Comparison of ENCODE assay signal across 42 cellular contexts in genomic region chr2:43855292-43855691, GRCh38. TPM values are rescaled to one million over a fixed set of nuclear protein-coding genes. Genes with fewer than 3 reads are reported as not detected.
"Had no signal": no experiment of that assay in that cellular context is flagged by ENCODE, and none has a peak within 500 bp of the region (broad histone marks: within the 10 kb centered on the region; RNA-seq: fewer than 3 reads in every experiment).

No MANE protein-coding gene starts in this region.

- H3K36me3 Mint-ChIP-seq: activated naive CD4-positive, alpha-beta T cell treated with anti-CD3 and anti-CD28 coated beads, Interleukin-2, amount 10 ng/mL, durations not matched to agents 7 days and 5 days; activated naive CD4-positive, alpha-beta T cell treated with anti-CD3 and anti-CD28 coated beads, Interleukin-2, amount 50 U/mL, for 24 hours; activated naive CD4-positive, alpha-beta T cell treated with anti-CD3 and anti-CD28 coated beads, Interleukin-2, amount 50 U/mL, for 72 hours; activated naive CD8-positive, alpha-beta T cell; activated naive CD8-positive, alpha-beta T cell treated with anti-CD3 and anti-CD28 coated beads for 36 hours; activated naive CD8-positive, alpha-beta T cell treated with anti-CD3 and anti-CD28 coated beads, Interleukin-2, amount 10 ng/mL, durations not matched to agents 7 days and 5 days; brain had no signal

- H3K4me3 ChIP-seq: adrenal gland, ascending aorta, body of pancreas, breast epithelium, cardiac muscle cell had no signal

- H3K4me3 Mint-ChIP-seq: activated naive CD4-positive, alpha-beta T cell treated with anti-CD3 and anti-CD28 coated beads for 36 hours; activated naive CD4-positive, alpha-beta T cell treated with anti-CD3 and anti-CD28 coated beads, Interleukin-2, amount 10 ng/mL, durations not matched to agents 7 days and 5 days; activated naive CD4-positive, alpha-beta T cell treated with anti-CD3 and anti-CD28 coated beads, Interleukin-2, amount 50 U/mL, for 24 hours; activated naive CD8-positive, alpha-beta T cell; activated naive CD8-positive, alpha-beta T cell treated with anti-CD3 and anti-CD28 coated beads for 36 hours; activated naive CD8-positive, alpha-beta T cell treated with anti-CD3 and anti-CD28 coated beads, Interleukin-2, amount 10 ng/mL, durations not matched to agents 7 days and 5 days; activated naive CD8-positive, alpha-beta T cell treated with anti-CD3 and anti-CD28 coated beads, Interleukin-2, amount 50 U/mL, for 24 hours; activated T-cell treated with anti-CD3 and anti-CD28 coated beads, Interleukin-2, amount 50 U/mL, for 24 hours; activated T-cell treated with anti-CD3 and anti-CD28 coated beads, Interleukin-2, amount 50 U/mL, for 4 hours; activated T-cell treated with anti-CD3 and anti-CD28 coated beads, Interleukin-2, amount 50 U/mL, for 72 hours; activated T-helper 1 cell treated with anti-CD3 and anti-CD28 coated beads, Interleukin-12 subunit alpha, Interleukin-12 subunit beta, Interleukin-2, Interleukin-4 antibody, amounts not matched to agents 30 ng/mL and 10 ng/mL and 1 ng/mL, durations not matched to agents 14 hours and 24 hours and 36 hours; activated T-helper 17 cell treated with anti-CD3 and anti-CD28 coated beads, Interleukin-2, amount 50 U/mL, for 72 hours; brain; central memory CD8-positive, alpha-beta T cell had no signal

- H3K27ac Mint-ChIP-seq: activated naive CD4-positive, alpha-beta T cell treated with anti-CD3 and anti-CD28 coated beads for 36 hours; activated naive CD4-positive, alpha-beta T cell treated with anti-CD3 and anti-CD28 coated beads, Interleukin-2, amount 10 ng/mL, durations not matched to agents 7 days and 5 days; activated naive CD4-positive, alpha-beta T cell treated with anti-CD3 and anti-CD28 coated beads, Interleukin-2, amount 50 U/mL, for 24 hours; activated naive CD4-positive, alpha-beta T cell treated with anti-CD3 and anti-CD28 coated beads, Interleukin-2, amount 50 U/mL, for 72 hours; activated naive CD8-positive, alpha-beta T cell; activated naive CD8-positive, alpha-beta T cell treated with anti-CD3 and anti-CD28 coated beads for 36 hours; activated naive CD8-positive, alpha-beta T cell treated with anti-CD3 and anti-CD28 coated beads, Interleukin-2, amount 10 ng/mL, durations not matched to agents 7 days and 5 days; activated naive CD8-positive, alpha-beta T cell treated with anti-CD3 and anti-CD28 coated beads, Interleukin-2, amount 50 U/mL, for 24 hours; activated T-cell treated with anti-CD3 and anti-CD28 coated beads, Interleukin-2, amount 50 U/mL, for 24 hours; activated T-cell treated with anti-CD3 and anti-CD28 coated beads, Interleukin-2, amount 50 U/mL, for 72 hours; activated T-helper 1 cell treated with anti-CD3 and anti-CD28 coated beads, Interleukin-12 subunit alpha, Interleukin-12 subunit beta, Interleukin-2, Interleukin-4 antibody, amounts not matched to agents 30 ng/mL and 10 ng/mL and 1 ng/mL, durations not matched to agents 14 hours and 24 hours and 36 hours; activated T-helper 17 cell treated with anti-CD3 and anti-CD28 coated beads, Interleukin-2, amount 50 U/mL, for 72 hours; activated T-helper 2 cell treated with anti-CD3 and anti-CD28 coated beads, Interferon-gamma antibody, Interleukin-2, Interleukin-4, amounts not matched to agents 10 μg/mL and 5 μg/mL and 100 μg/mL, durations not matched to agents 14 hours and 24 hours and 36 hours; brain had no signal

- H3K4me1 Mint-ChIP-seq: activated naive CD4-positive, alpha-beta T cell treated with anti-CD3 and anti-CD28 coated beads, Interleukin-2, amount 10 ng/mL, durations not matched to agents 7 days and 5 days; activated naive CD4-positive, alpha-beta T cell treated with anti-CD3 and anti-CD28 coated beads, Interleukin-2, amount 50 U/mL, for 24 hours; activated naive CD8-positive, alpha-beta T cell treated with anti-CD3 and anti-CD28 coated beads for 36 hours; activated naive CD8-positive, alpha-beta T cell treated with anti-CD3 and anti-CD28 coated beads, Interleukin-2, amount 10 ng/mL, durations not matched to agents 7 days and 5 days; activated naive CD8-positive, alpha-beta T cell treated with anti-CD3 and anti-CD28 coated beads, Interleukin-2, amount 50 U/mL, for 24 hours; activated T-helper 17 cell treated with anti-CD3 and anti-CD28 coated beads, Interleukin-2, amount 50 U/mL, for 72 hours; central memory CD8-positive, alpha-beta T cell had no signal

- ATAC-seq: activated naive CD4-positive, alpha-beta T cell treated with anti-CD3 and anti-CD28 coated beads, Interleukin-2, amount 50 U/mL, for 72 hours; activated naive CD8-positive, alpha-beta T cell treated with anti-CD3 and anti-CD28 coated beads, Interleukin-2, amount 50 U/mL, for 24 hours; activated T-cell treated with anti-CD3 and anti-CD28 coated beads, Interleukin-2, amount 50 U/mL, for 4 hours; activated T-cell treated with anti-CD3 and anti-CD28 coated beads, Interleukin-2, amount 50 U/mL, for 72 hours; activated T-helper 17 cell treated with anti-CD3 and anti-CD28 coated beads, Interleukin-2, amount 50 U/mL, for 72 hours; body of pancreas had no signal

- H3K27ac ChIP-seq: adrenal gland, ascending aorta, body of pancreas, brain microvascular endothelial cell, breast epithelium, cardiac muscle cell had no signal

- H3K9me3 Mint-ChIP-seq: activated naive CD4-positive, alpha-beta T cell treated with anti-CD3 and anti-CD28 coated beads for 36 hours; activated naive CD4-positive, alpha-beta T cell treated with anti-CD3 and anti-CD28 coated beads, Interleukin-2, amount 10 ng/mL, durations not matched to agents 7 days and 5 days; activated naive CD4-positive, alpha-beta T cell treated with anti-CD3 and anti-CD28 coated beads, Interleukin-2, amount 50 U/mL, for 24 hours; activated naive CD4-positive, alpha-beta T cell treated with anti-CD3 and anti-CD28 coated beads, Interleukin-2, amount 50 U/mL, for 72 hours; activated naive CD8-positive, alpha-beta T cell treated with anti-CD3 and anti-CD28 coated beads for 36 hours; activated naive CD8-positive, alpha-beta T cell treated with anti-CD3 and anti-CD28 coated beads, Interleukin-2, amount 10 ng/mL, durations not matched to agents 7 days and 5 days; activated naive CD8-positive, alpha-beta T cell treated with anti-CD3 and anti-CD28 coated beads, Interleukin-2, amount 50 U/mL, for 24 hours; activated T-cell treated with anti-CD3 and anti-CD28 coated beads, Interleukin-2, amount 50 U/mL, for 24 hours; activated T-cell treated with anti-CD3 and anti-CD28 coated beads, Interleukin-2, amount 50 U/mL, for 4 hours; activated T-cell treated with anti-CD3 and anti-CD28 coated beads, Interleukin-2, amount 50 U/mL, for 72 hours; activated T-helper 1 cell treated with anti-CD3 and anti-CD28 coated beads, Interleukin-12 subunit alpha, Interleukin-12 subunit beta, Interleukin-2, Interleukin-4 antibody, amounts not matched to agents 30 ng/mL and 10 ng/mL and 1 ng/mL, durations not matched to agents 14 hours and 24 hours and 36 hours; activated T-helper 17 cell treated with anti-CD3 and anti-CD28 coated beads, Interleukin-2, amount 50 U/mL, for 72 hours; activated T-helper 2 cell treated with anti-CD3 and anti-CD28 coated beads, Interferon-gamma antibody, Interleukin-2, Interleukin-4, amounts not matched to agents 10 μg/mL and 5 μg/mL and 100 μg/mL, durations not matched to agents 14 hours and 24 hours and 36 hours; brain; central memory CD8-positive, alpha-beta T cell had no signal

- H3K36me3 ChIP-seq: adrenal gland, ascending aorta, brain microvascular endothelial cell, breast epithelium, cardiac muscle cell had no signal

- H3K4me1 ChIP-seq: adrenal gland, body of pancreas, breast epithelium had no signal

- H3K9me3 ChIP-seq: adrenal gland, ascending aorta, body of pancreas, breast epithelium had no signal

- H3K27me3 ChIP-seq: ascending aorta, body of pancreas, cardiac muscle cell had no signal

- FAIRE-seq: astrocyte had no signal

- DNase-seq: activated effector memory CD4-positive, alpha-beta T cell treated with Interleukin-2 at 50 U/mL for 16 hours; activated gamma-delta T cell; activated gamma-delta T cell treated with Interleukin-2 at 50 U/mL for 16 hours; activated naive CD4-positive, alpha-beta T cell; activated naive CD4-positive, alpha-beta T cell treated with anti-CD3 and anti-CD28 coated beads for 36 hours; activated naive CD4-positive, alpha-beta T cell treated with anti-CD3 and anti-CD28 coated beads, Interleukin-2, amount 10 ng/mL, durations not matched to agents 7 days and 5 days; activated naive CD4-positive, alpha-beta T cell treated with anti-CD3 and anti-CD28 coated beads, Interleukin-2, amount 50 U/mL, for 16 hours; activated naive CD4-positive, alpha-beta T cell treated with Interleukin-2 at 50 U/mL for 16 hours; activated naive CD8-positive, alpha-beta T cell treated with anti-CD3 and anti-CD28 coated beads for 36 hours; activated naive CD8-positive, alpha-beta T cell treated with anti-CD3 and anti-CD28 coated beads, Interleukin-2, amount 10 ng/mL, durations not matched to agents 7 days and 5 days; activated naive CD8-positive, alpha-beta T cell treated with anti-CD3 and anti-CD28 coated beads, Interleukin-2, amount 50 U/mL, for 24 hours; activated T-cell treated with anti-CD3 and anti-CD28 coated beads for 4 hours; activated T-cell treated with anti-CD3 and anti-CD28 coated beads, Interleukin-2, amount 50 U/mL, for 1 hour; activated T-cell treated with anti-CD3 and anti-CD28 coated beads, Interleukin-2, amount 50 U/mL, for 24 hours; activated T-cell treated with anti-CD3 and anti-CD28 coated beads, Interleukin-2, amount 50 U/mL, for 4 hours; activated T-cell treated with anti-CD3 and anti-CD28 coated beads, Interleukin-2, amount 50 U/mL, for 48 hours; activated T-cell treated with anti-CD3 and anti-CD28 coated beads, Interleukin-2, amount 50 U/mL, for 72 hours; amniotic stem cell; amygdala; anterior cingulate cortex; aorta; body of pancreas; brain microvascular endothelial cell; caudate nucleus; central memory CD4-positive, alpha-beta T cell; cerebellar nuclear complex had no signal

RNA-seq across cellular contexts. Expression of gene ABCG8, which starts 16.5 kb away (rescaled TPM):
- total RNA-seq: activated naive CD4-positive, alpha-beta T cell treated with anti-CD3 and anti-CD28 coated beads for 36 hours; activated naive CD4-positive, alpha-beta T cell treated with anti-CD3 and anti-CD28 coated beads, Interleukin-2, amount 50 U/mL, for 72 hours; activated naive CD8-positive, alpha-beta T cell treated with anti-CD3 and anti-CD28 coated beads for 36 hours; activated naive CD8-positive, alpha-beta T cell treated with anti-CD3 and anti-CD28 coated beads, Interleukin-2, amount 10 ng/mL, durations not matched to agents 7 days and 5 days; activated T-cell treated with anti-CD3 and anti-CD28 coated beads, Interleukin-2, amount 50 U/mL, for 72 hours; activated T-helper 17 cell treated with anti-CD3 and anti-CD28 coated beads, Interleukin-2, amount 50 U/mL, for 72 hours; aorta; ascending aorta; astrocyte; body of pancreas; cardiac muscle cell; cardiac septum; chondrocyte had no signal

RNA-seq across cellular contexts. Expression of gene ABCG5, which starts 16.7 kb away (rescaled TPM):
- total RNA-seq: activated naive CD4-positive, alpha-beta T cell treated with anti-CD3 and anti-CD28 coated beads for 36 hours; activated naive CD4-positive, alpha-beta T cell treated with anti-CD3 and anti-CD28 coated beads, Interleukin-2, amount 50 U/mL, for 72 hours; activated naive CD8-positive, alpha-beta T cell treated with anti-CD3 and anti-CD28 coated beads for 36 hours; activated naive CD8-positive, alpha-beta T cell treated with anti-CD3 and anti-CD28 coated beads, Interleukin-2, amount 10 ng/mL, durations not matched to agents 7 days and 5 days; activated T-cell treated with anti-CD3 and anti-CD28 coated beads, Interleukin-2, amount 50 U/mL, for 4 hours; activated T-cell treated with anti-CD3 and anti-CD28 coated beads, Interleukin-2, amount 50 U/mL, for 72 hours; activated T-helper 1 cell treated with anti-CD3 and anti-CD28 coated beads, Interleukin-12 subunit alpha, Interleukin-12 subunit beta, Interleukin-2, Interleukin-4 antibody, amounts not matched to agents 30 ng/mL and 10 ng/mL and 1 ng/mL, durations not matched to agents 14 hours and 24 hours and 36 hours; activated T-helper 17 cell treated with anti-CD3 and anti-CD28 coated beads, Interleukin-2, amount 50 U/mL, for 72 hours; aorta; astrocyte; body of pancreas; breast epithelium; cardiac muscle cell; cardiac septum; cerebellum; chondrocyte had no signal
- polyA plus RNA-seq: cardiac muscle cell had no signal
